In genomic region chr22:40270748-40271373, GRCh38 we compare ENCODE assay signal across 19 cellular contexts.
DNase-seq lines count a peak whose midpoint lies in the region; ATAC-seq and FAIRE-seq lines count a peak whose summit lies in the region.
"Had no signal": no experiment of that assay in that cellular context is flagged by ENCODE, and none has a peak within 500 bp of the region (broad histone marks: within the 10 kb centered on the region; RNA-seq: fewer than 3 reads in every experiment).

No MANE protein-coding gene starts in this region.

- H2AK5ac ChIP-seq in mesenchymal stem cell (ENCODE audit: low read length, severe bottlenecking), result no peak overlapping the region

- no peak overlapping the region for H3K23ac ChIP-seq in mesenchymal stem cell (ENCODE audit: low read length in 2 of 2)

- H3K4me3 ChIP-seq in adipocyte (ENCODE audit: low read length) (peak overlapping the region; percentile 9), mesenchymal stem cell (ENCODE audit: insufficient read depth in 1 of 2, low read depth in 1 of 2, low read length in 2 of 2) (no peak overlapping the region), small intestine (ENCODE audit: low read depth in 1 of 2, low read length in 2 of 2) (no peak overlapping the region)
- H3K4me3 ChIP-seq: BLaER1 treated with 17β-estradiol and CSF1 and Interleukin-3, amounts not matched to agents 10 nM and 100 nM; PC-9 had no signal

- H3K36me3 ChIP-seq in adipocyte (ENCODE audit: control insufficient read depth, insufficient read depth, low read length, severe bottlenecking) (peaks cover 34% of the 10 kb centered on the region), mesenchymal stem cell (ENCODE audit: control insufficient read depth in 1 of 2, insufficient read depth in 2 of 2, low read depth in 1 of 2, low read length in 2 of 2) (peaks cover 34 to 44% of the 10 kb centered on the region in 2 experiments), small intestine (ENCODE audit: control insufficient read depth in 2 of 2, insufficient read depth in 2 of 2, low read length in 2 of 2) (peaks cover 0 to 11% of the 10 kb centered on the region in 2 donors)

- no peak overlapping the region for H3K4ac ChIP-seq in mesenchymal stem cell (ENCODE audit: low read depth in 1 of 2, low read length in 2 of 2)

- H3K27me3 ChIP-seq in adipocyte (replicated peaks; ENCODE audit: control insufficient read depth, insufficient read depth, low read length) (no peaks in the 10 kb centered on the region), mesenchymal stem cell (ENCODE audit: control insufficient read depth in 1 of 2, insufficient read depth in 1 of 2, low read length in 2 of 2) (no peaks in the 10 kb centered on the region), small intestine (ENCODE audit: control insufficient read depth in 2 of 2, insufficient read depth in 2 of 2, low read length in 2 of 2) (no peaks in the 10 kb centered on the region)
- H3K27me3 ChIP-seq: BLaER1 treated with 17β-estradiol and CSF1 and Interleukin-3, amounts not matched to agents 10 nM and 100 nM had no signal

- H4K91ac ChIP-seq in mesenchymal stem cell (ENCODE audit: low read length), result no peak overlapping the region

- no peak overlapping the region for H3K14ac ChIP-seq in mesenchymal stem cell (ENCODE audit: low read length in 2 of 2)

- peaks cover 33% of the 10 kb centered on the region for H3K4me1 Mint-ChIP-seq in activated T-cell treated with anti-CD3 and anti-CD28 coated beads, Interleukin-2, amount 50 U/mL, for 72 hours (ENCODE audit: low read depth)

- no peak overlapping the region for H4K8ac ChIP-seq in mesenchymal stem cell (ENCODE audit: low read length)

- peak; percentile 5 for FAIRE-seq in small intestine (lab: Jason Lieb, UNC)
- FAIRE-seq: GM19239 had no signal

- no peak for ATAC-seq in activated T-cell treated with anti-CD3 and anti-CD28 coated beads, Interleukin-2, amount 50 U/mL, for 72 hours (replicated peaks in 1 of 2)
- ATAC-seq in esophagus mucosa (no peak), GM19328 (IDR thresholded peaks at IDR 0.05; ENCODE audit: unreplicated experiment) (no peak)

- H3K18ac ChIP-seq in mesenchymal stem cell (ENCODE audit: low read depth in 1 of 2, low read length in 2 of 2), result no peak overlapping the region

- H3K9me3 ChIP-seq in adipocyte (ENCODE audit: control insufficient read depth, low read length) (no peaks in the 10 kb centered on the region), mesenchymal stem cell (ENCODE audit: control insufficient read depth, low read length) (no peaks in the 10 kb centered on the region), small intestine (ENCODE audit: control insufficient read depth, low read depth) (no peaks in the 10 kb centered on the region)
- H3K9me3 ChIP-seq: BLaER1 treated with 17β-estradiol and CSF1 and Interleukin-3, amounts not matched to agents 10 nM and 100 nM had no signal

- H3K36me3 Mint-ChIP-seq in activated T-cell treated with anti-CD3 and anti-CD28 coated beads, Interleukin-2, amount 50 U/mL, for 72 hours (ENCODE audit: insufficient read depth in 2 of 2), result peaks cover 0 to 11% of the 10 kb centered on the region in 2 donors

- H3K4me1 ChIP-seq in adipocyte (ENCODE audit: control insufficient read depth, insufficient read depth, low read length) (peaks cover 52% of the 10 kb centered on the region), mesenchymal stem cell (ENCODE audit: control insufficient read depth, insufficient read depth, low read depth, low read length) (peaks cover 2% of the 10 kb centered on the region), small intestine (ENCODE audit: control insufficient read depth in 2 of 2, insufficient read depth in 1 of 2, low read depth in 1 of 2, low read length in 1 of 2) (peaks cover 0 to 4% of the 10 kb centered on the region in 2 donors)

- no peak overlapping the region for H2BK15ac ChIP-seq in mesenchymal stem cell (ENCODE audit: low read depth, poor library complexity, severe bottlenecking)

- no peak overlapping the region for H2BK12ac ChIP-seq in mesenchymal stem cell (ENCODE audit: low read length in 2 of 2)

- no peak for DNase-seq in activated T-cell treated with anti-CD3 and anti-CD28 coated beads, Interleukin-2, amount 50 U/mL, for 72 hours
- no peak for DNase-seq in activated T-cell treated with anti-CD3 and anti-CD28 coated beads for 4 hours
- DNase-seq in adipocyte (ENCODE audit: low read depth), result peak; percentile 23
- DNase-seq in mesenchymal stem cell, result no peak
- DNase-seq in small intestine, result no peak
- DNase-seq in activated effector memory CD4-positive, alpha-beta T cell treated with anti-CD3 and anti-CD28 coated beads, Interleukin-2, amount 50 U/mL, for 16 hours, result no peak
- DNase-seq: 8988T, COR-L47, EL, H7, NCI-H1092, NCI-H1694, NCI-H510A treated with DMSO at 0.1 percent for 48 hours, PC-9 had no signal

- H3K4me2 ChIP-seq in mesenchymal stem cell (ENCODE audit: low read length, poor library complexity, severe bottlenecking), result no peak overlapping the region
- H3K4me2 ChIP-seq: BLaER1 treated with 17β-estradiol and CSF1 and Interleukin-3, amounts not matched to agents 10 nM and 100 nM; KMS-11; PC-9 had no signal

- no peak overlapping the region for H2AFZ ChIP-seq in mesenchymal stem cell (ENCODE audit: low read depth, low read length)
- H2AFZ ChIP-seq: PC-9 had no signal

- peak overlapping the region; percentile 22 for H3K9ac ChIP-seq in adipocyte (ENCODE audit: low read length)
- H3K9ac ChIP-seq in mesenchymal stem cell (ENCODE audit: low read length), result peak overlapping the region; percentile 60
- H3K9ac ChIP-seq: BLaER1 treated with 17β-estradiol and CSF1 and Interleukin-3, amounts not matched to agents 10 nM and 100 nM; KMS-11 had no signal

- H3K27ac Mint-ChIP-seq in activated T-cell treated with anti-CD3 and anti-CD28 coated beads, Interleukin-2, amount 50 U/mL, for 72 hours, result peak overlapping the region; percentile 70

- WGBS in mesenchymal stem cell, result 93% methylated on average over 4 of the region's 5 CpGs
- WGBS in small intestine, 3 donors, result 79 to 92% (median 88%) methylated on average over 5 of the region's 5 CpGs

- H3K9me3 Mint-ChIP-seq in activated T-cell treated with anti-CD3 and anti-CD28 coated beads, Interleukin-2, amount 50 U/mL, for 72 hours, result no peaks in the 10 kb centered on the region

- H3K27me3 Mint-ChIP-seq in activated T-cell treated with anti-CD3 and anti-CD28 coated beads, Interleukin-2, amount 50 U/mL, for 72 hours (ENCODE audit: low read depth), result no peaks in the 10 kb centered on the region

- no peak overlapping the region for H2BK5ac ChIP-seq in mesenchymal stem cell (ENCODE audit: low read depth, low read length, poor library complexity, severe bottlenecking)

- H3K27ac ChIP-seq in mesenchymal stem cell (ENCODE audit: low read length, poor library complexity, severe bottlenecking), result no peak overlapping the region
- H3K27ac ChIP-seq in small intestine (ENCODE audit: low read depth in 1 of 2, low read length in 1 of 2), result peak overlapping the region in 1 of 2 donors; percentile 10
- H3K27ac ChIP-seq: BLaER1 treated with 17β-estradiol and CSF1 and Interleukin-3, amounts not matched to agents 10 nM and 100 nM; KMS-11; PC-9 had no signal

- H3K79me1 ChIP-seq in mesenchymal stem cell (replicated peaks; ENCODE audit: low read length, poor library complexity, severe bottlenecking), result peaks cover 31% of the 10 kb centered on the region

- H3K4me3 Mint-ChIP-seq in activated T-cell treated with anti-CD3 and anti-CD28 coated beads, Interleukin-2, amount 50 U/mL, for 72 hours, result no peak overlapping the region

- H2BK120ac ChIP-seq in mesenchymal stem cell (ENCODE audit: low read depth, low read length), result no peak overlapping the region
